In the genomic region with DNA sequence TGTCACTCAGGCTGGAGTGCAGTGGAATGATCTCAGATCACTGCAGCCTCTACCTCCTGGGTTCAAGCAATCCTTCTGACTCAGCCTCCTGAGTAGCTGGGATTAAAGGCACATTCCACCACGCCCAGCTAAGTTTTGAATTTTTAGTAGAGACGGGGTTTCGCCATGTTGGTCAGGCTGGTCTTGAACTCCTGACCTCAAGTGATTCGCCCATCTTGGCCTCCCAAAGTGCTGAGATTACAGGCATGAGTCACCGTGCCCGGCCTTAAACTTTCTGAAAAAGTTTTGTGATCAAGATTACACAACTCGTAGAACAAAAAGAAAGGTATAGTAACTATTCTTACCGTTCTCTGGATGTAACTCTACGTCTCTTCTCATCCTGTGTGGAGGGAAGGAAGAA, we compare ENCODE assay signal across 1 cellular context.
TF ChIP-seq lines count a peak whose summit lies in the region.

No MANE protein-coding gene starts in this region.

TF ChIP-seq in endothelial cell of umbilical vein, 7 proteins besides CTCF, POLR2A, EP300 and RAD21:
- TF ChIP-seq GATA2 (IDR thresholded peaks at IDR 0.05; ENCODE audit: insufficient read depth, insufficient read length, low read depth, low read length) (no peak), FOS (IDR thresholded peaks at IDR 0.05; ENCODE audit: borderline replicate concordance, insufficient read depth, low read length) (peak; percentile 17)
- TF ChIP-seq, protein P1, sequence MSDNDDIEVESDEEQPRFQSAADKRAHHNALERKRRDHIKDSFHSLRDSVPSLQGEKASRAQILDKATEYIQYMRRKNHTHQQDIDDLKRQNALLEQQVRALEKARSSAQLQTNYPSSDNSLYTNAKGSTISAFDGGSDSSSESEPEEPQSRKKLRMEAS (IDR thresholded peaks at IDR 0.05; ENCODE audit: insufficient read depth, insufficient read length) = no peak
